In the genomic region with DNA sequence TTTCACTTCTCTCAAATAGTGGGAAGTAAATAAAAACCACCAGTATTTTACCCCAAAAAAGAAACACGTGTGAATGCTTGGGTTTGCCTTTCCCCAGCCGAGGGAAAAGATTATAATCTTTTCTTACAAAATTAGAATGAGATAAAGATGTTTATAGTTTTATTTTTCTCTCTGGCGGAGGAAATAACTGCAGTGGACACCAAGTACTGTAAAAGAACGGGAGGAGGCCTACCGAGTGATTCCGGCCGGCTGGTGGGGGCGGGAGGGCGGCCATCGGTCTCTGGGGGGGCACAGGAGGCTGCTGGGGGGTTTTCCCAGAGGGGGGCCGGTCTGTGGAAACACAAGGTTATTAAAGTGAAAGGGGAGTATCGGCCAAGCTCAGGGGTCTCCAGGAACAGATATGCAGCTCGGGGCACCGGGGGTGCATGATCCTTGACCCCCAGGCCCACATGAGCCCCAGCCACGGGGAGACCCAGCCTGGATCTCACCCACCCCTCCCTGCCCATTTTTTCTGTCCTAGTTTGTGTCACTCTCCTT, we compare ENCODE assay signal across 10 cellular contexts. TPM values are rescaled to one million over a fixed set of nuclear protein-coding genes. Genes with fewer than 3 reads are reported as not detected.
DNase-seq lines count a peak whose midpoint lies in the region; ATAC-seq and TF ChIP-seq lines count a peak whose summit lies in the region.
"Had no signal": no experiment of that assay in that cellular context is flagged by ENCODE, and none has a peak within 500 bp of the region (broad histone marks: within the 10 kb centered on the region; RNA-seq: fewer than 3 reads in every experiment).

No MANE protein-coding gene starts in this region.

- H3K36me3 ChIP-seq in esophagus squamous epithelium (no peaks in the 10 kb centered on the region), testis (ENCODE audit: low read depth, missing control alignments) (no peaks in the 10 kb centered on the region)
- H3K36me3 ChIP-seq: ovary, SJSA1 had no signal

- H3K27me3 ChIP-seq in esophagus squamous epithelium (peaks cover 0 to 23% (median 2%) of the 10 kb centered on the region in 4 donors), testis (no peaks in the 10 kb centered on the region)
- H3K27me3 ChIP-seq: ovary had no signal

- H3K4me3 ChIP-seq in esophagus squamous epithelium: peak overlapping the region in 2 of 4 donors; percentile 1 to 24
- H3K4me3 ChIP-seq in testis: no peak overlapping the region
- H3K4me3 ChIP-seq: ovary, SJSA1 had no signal

- CTCF ChIA-PET in activated CD4-positive, alpha-beta T cell treated with anti-CD3 and anti-CD28 coated beads, Interleukin-2, amount 10 ng/mL, durations not matched to agents 7 days and 5 days (lab: Charles Lee): interaction anchor here (1.1 to 4.1 kb wide), 15 partner anchors 9 to 71 kb away, joined by 3 to 29 read pairs (median 5); a partner anchor contains a TSS
- CTCF ChIA-PET in T-cell (lab: Charles Lee): interaction anchor here (0.6 to 5.2 kb wide), 15 partner anchors 8 to 365 kb away, joined by 3 to 60 read pairs (median 6); a partner anchor contains a TSS

- POLR2A ChIA-PET in activated CD4-positive, alpha-beta T cell treated with anti-CD3 and anti-CD28 coated beads, Interleukin-2, amount 10 ng/mL, durations not matched to agents 7 days and 5 days (lab: Charles Lee): interaction anchor here (0.6 to 2.7 kb wide), 3 partner anchors 25 to 66 kb away, joined by 3 to 12 read pairs (median 4); no protein-coding TSS in a partner anchor
- POLR2A ChIA-PET in T-cell (lab: Charles Lee): interaction anchor here in 1 of 2 donors (0.6 to 1.0 kb wide), 2 partner anchors 22 to 1799 kb away, joined by 3 to 7 read pairs; no protein-coding TSS in a partner anchor

- TF ChIP-seq POLR2A in esophagus squamous epithelium (IDR thresholded peaks at IDR 0.05) (no peak), testis (IDR thresholded peaks at IDR 0.05) (no peak)

- peak overlapping the region; percentile 34 to 61 (median 48) for H3K27ac ChIP-seq in esophagus squamous epithelium
- H3K27ac ChIP-seq in testis: peak overlapping the region; percentile 63 to 77
- H3K27ac ChIP-seq: ovary, SJSA1 had no signal

- peak overlapping the region; percentile 84 for H3K27ac Mint-ChIP-seq in activated CD4-positive, alpha-beta T cell treated with anti-CD3 and anti-CD28 coated beads, Interleukin-2, amount 10 ng/mL, durations not matched to agents 7 days and 5 days
- H3K27ac Mint-ChIP-seq in T-cell: peak overlapping the region; percentile 91 to 95

- H3K4me1 ChIP-seq in esophagus squamous epithelium (peaks cover 14 to 46% (median 15%) of the 10 kb centered on the region in 3 donors), testis (peaks cover 33% of the 10 kb centered on the region)
- H3K4me1 ChIP-seq: SJSA1 had no signal

- H3K4me1 Mint-ChIP-seq in activated CD4-positive, alpha-beta T cell treated with anti-CD3 and anti-CD28 coated beads, Interleukin-2, amount 10 ng/mL, durations not matched to agents 7 days and 5 days: peaks cover 95% of the 10 kb centered on the region
- H3K4me1 Mint-ChIP-seq in T-cell: peaks cover 86 to 96% (median 94%) of the 10 kb centered on the region in 3 donors

- no peaks in the 10 kb centered on the region for H3K9me3 Mint-ChIP-seq in activated CD4-positive, alpha-beta T cell treated with anti-CD3 and anti-CD28 coated beads, Interleukin-2, amount 10 ng/mL, durations not matched to agents 7 days and 5 days
- H3K9me3 Mint-ChIP-seq in T-cell: no peaks in the 10 kb centered on the region

- ATAC-seq in T-cell (replicated peaks in 1 of 4): no peak

- H3K4me3 Mint-ChIP-seq in activated CD4-positive, alpha-beta T cell treated with anti-CD3 and anti-CD28 coated beads, Interleukin-2, amount 10 ng/mL, durations not matched to agents 7 days and 5 days: no peak overlapping the region
- H3K4me3 Mint-ChIP-seq in T-cell: peak overlapping the region; percentile 62 to 77 (median 62)

- intact Hi-C loops in esophagus squamous epithelium (cut with DNase I): loop anchor here (10.0 kb wide), 1 partner anchor 147 kb away; no protein-coding TSS in a partner anchor
- intact Hi-C loops in testis (cut with DNase I; ENCODE audit: low total_unique reads): loop anchor here (10.0 kb wide), 1 partner anchor 87 kb away; no protein-coding TSS in a partner anchor

- 22 to 48% methylated on average over 9 to 10 of the region's 15 CpGs for WGBS in esophagus squamous epithelium, 2 donors
- 10 to 16% methylated on average over 13 to 15 of the region's 15 CpGs for WGBS in testis, 2 donors

- no peak for DNase-seq in activated CD4-positive, alpha-beta T cell treated with anti-CD3 and anti-CD28 coated beads, Interleukin-2, amount 10 ng/mL, durations not matched to agents 7 days and 5 days
- no peak for DNase-seq in activated CD4-positive, alpha-beta T cell treated with anti-CD3 and anti-CD28 coated beads for 1 hour
- DNase-seq in T-cell (no peak), esophagus squamous epithelium (lab: John Stamatoyannopoulos, UW) (no peak), testis (no peak), NCI-H1048 (lab: John Stamatoyannopoulos, UW) (no peak), NK-92 (lab: John Stamatoyannopoulos, UW; ENCODE audit: unreplicated experiment) (no peak), iPS-NIHi7 (ENCODE audit: extremely low spot score) (no peak)

- H3K9me3 ChIP-seq in esophagus squamous epithelium: no peaks in the 10 kb centered on the region
- no peaks in the 10 kb centered on the region for H3K9me3 ChIP-seq in testis
- H3K9me3 ChIP-seq: ovary, SJSA1 had no signal

- TF ChIP-seq CTCF in esophagus squamous epithelium (IDR thresholded peaks at IDR 0.05) (no peak), testis (IDR thresholded peaks at IDR 0.05) (no peak)

- peaks cover 86% of the 10 kb centered on the region for H3K36me3 Mint-ChIP-seq in activated CD4-positive, alpha-beta T cell treated with anti-CD3 and anti-CD28 coated beads, Interleukin-2, amount 10 ng/mL, durations not matched to agents 7 days and 5 days (ENCODE audit: low read depth)
- H3K36me3 Mint-ChIP-seq in T-cell: peaks cover 75% of the 10 kb centered on the region

- H3K27me3 Mint-ChIP-seq in activated CD4-positive, alpha-beta T cell treated with anti-CD3 and anti-CD28 coated beads, Interleukin-2, amount 10 ng/mL, durations not matched to agents 7 days and 5 days: no peaks in the 10 kb centered on the region
- no peaks in the 10 kb centered on the region for H3K27me3 Mint-ChIP-seq in T-cell

RNA-seq across cellular contexts. Expression of a gene that starts 29.4 kb away (rescaled TPM):
- total RNA-seq in activated CD4-positive, alpha-beta T cell treated with anti-CD3 and anti-CD28 coated beads, Interleukin-2, amount 10 ng/mL, durations not matched to agents 7 days and 5 days: 100 to 1,000 TPM; 285 to 309 TPM
- total RNA-seq in T-cell: 100 to 1,000 TPM; 355 to 394 (median 374) TPM
- total RNA-seq in esophagus squamous epithelium: 10 to 100 TPM in 3 of 4 donors, 1 to 10 TPM in 1; 3.9 to 17.9 (median 12.6) TPM
- 10 to 100 TPM in 1 of 2 donors, 1 to 10 TPM in 1; 8.6 to 11.5 TPM for total RNA-seq in testis
- 14.2 TPM for polyA plus RNA-seq in testis (ENCODE audit: insufficient read depth, low read depth, low replicate concordance)

RNA-seq across cellular contexts. Expression of a gene that starts 35.4 kb away (rescaled TPM):
- total RNA-seq in activated CD4-positive, alpha-beta T cell treated with anti-CD3 and anti-CD28 coated beads, Interleukin-2, amount 10 ng/mL, durations not matched to agents 7 days and 5 days: not detected
- total RNA-seq in T-cell (not detected), esophagus squamous epithelium (not detected), testis (10 to 100 TPM; 40.9 to 72.7 TPM)
- 266 TPM for polyA plus RNA-seq in testis (ENCODE audit: insufficient read depth, low read depth, low replicate concordance)
- total RNA-seq: ovary, SJSA1 had no signal

Comparison
In these comparisons a context has a peak if more than half of its experiments do, and no peak if none do; other contexts are left out.
1. RNA of a gene that starts 29.4 kb away (total RNA-seq): 355 to 394 TPM in T-cell and 285 to 309 TPM in activated CD4-positive, alpha-beta T cell treated with anti-CD3 and anti-CD28 coated beads, Interleukin-2, amount 10 ng/mL, durations not matched to agents 7 days and 5 days; 3.9 to 17.9 TPM in esophagus squamous epithelium and 8.6 to 11.5 TPM in testis; every median in the first group is over 10 times any median in the second.
2. RNA of a gene that starts 35.4 kb away (total RNA-seq): 40.9 to 72.7 TPM in testis; not detected in activated CD4-positive, alpha-beta T cell treated with anti-CD3 and anti-CD28 coated beads, Interleukin-2, amount 10 ng/mL, durations not matched to agents 7 days and 5 days, not detected in T-cell and not detected in esophagus squamous epithelium; every median in the first group is over 10 times any median in the second.